Comparison of ENCODE assay signal across 1 cellular context in genomic region chr17:39401412-39402278, GRCh38.
A peak's percentile ranks its signal among the peaks of the same experiment; 100 is the strongest.
TF ChIP-seq lines count a peak whose summit lies in the region.

FBXL20 (minus strand) TSS chr17:39401626; CDS start chr17:39401402, 224 bp downstream.

TF ChIP-seq in HepG2, 621 proteins besides CTCF, POLR2A, EP300 and RAD21 (continued from another document and continues in another):
- TF ChIP-seq ZNF710 (CRISPR knock-in tag; IDR thresholded peaks at IDR 0.05; ENCODE audit: borderline replicate concordance) (no peak; the same call in 1 of the 2 replicates), ZNF18 (CRISPR knock-in tag; IDR thresholded peaks at IDR 0.05; ENCODE audit: insufficient replicate concordance) (no peak), EZH2 (conservative IDR thresholded peaks at IDR 0.05; ENCODE audit: low read depth, low read length) (no peak), RELA (CRISPR knock-in tag; IDR thresholded peaks at IDR 0.05) (peak; percentile 46; the same call in 1 of the 2 replicates), PPARG (CRISPR knock-in tag; conservative IDR thresholded peaks at IDR 0.05) (peak; percentile 55), GATAD1 (CRISPR knock-in tag; IDR thresholded peaks at IDR 0.05) (peak; percentile 91), NFIC (IDR thresholded peaks at IDR 0.05; ENCODE audit: low read length) (no peak), CHCHD3 (CRISPR knock-in tag; IDR thresholded peaks at IDR 0.05) (peak; percentile 93), ZBTB37 (CRISPR knock-in tag; IDR thresholded peaks at IDR 0.05) (no peak), GFI1 (CRISPR knock-in tag; IDR thresholded peaks at IDR 0.05; ENCODE audit: borderline replicate concordance) (no peak), SP4 (CRISPR knock-in tag; IDR thresholded peaks at IDR 0.05) (peak; percentile 43; the same call in 1 of the 2 replicates), ATAD3A (CRISPR knock-in tag; IDR thresholded peaks at IDR 0.05) (0 out of 2 replicates have a peak, but pooled peaks have one; percentile 36), IKZF1 (IDR thresholded peaks at IDR 0.05) (no peak), NR2C2 (CRISPR knock-in tag; IDR thresholded peaks at IDR 0.05; ENCODE audit: borderline replicate concordance) (peak; percentile 71), JUND (CRISPR knock-in tag; IDR thresholded peaks at IDR 0.05) (0 out of 2 replicates have a peak, but pooled peaks have one; percentile 16), TOPORS (CRISPR knock-in tag; IDR thresholded peaks at IDR 0.05) (no peak), EED (CRISPR knock-in tag; IDR thresholded peaks at IDR 0.05) (peak; percentile 82), SIN3B (IDR thresholded peaks at IDR 0.05; ENCODE audit: low read length) (peak; percentile 74; the same call in 1 of the 2 replicates), CENPT (CRISPR knock-in tag; IDR thresholded peaks at IDR 0.05; ENCODE audit: low read depth) (0 out of 2 replicates have a peak, but pooled peaks have one; percentile 30), U2AF1 (optimal IDR thresholded peaks at IDR 0.05; ENCODE audit: low read depth, low read length) (no peak), TBL1XR1 (IDR thresholded peaks at IDR 0.05; ENCODE audit: borderline replicate concordance, low read length, partially characterized antibody) (peak; percentile 61), MAX (IDR thresholded peaks at IDR 0.05) (peak; percentile 78), GMEB2 (CRISPR knock-in tag; IDR thresholded peaks at IDR 0.05; ENCODE audit: low read depth) (no peak), PRDM15 (CRISPR knock-in tag; IDR thresholded peaks at IDR 0.05) (peak; percentile 34; the same call in 1 of the 2 replicates), SMAD9 (CRISPR knock-in tag; IDR thresholded peaks at IDR 0.05) (no peak), ZFY (CRISPR knock-in tag; IDR thresholded peaks at IDR 0.05) (peak; percentile 91), ZNF678 (CRISPR knock-in tag; IDR thresholded peaks at IDR 0.05) (0 out of 2 replicates have a peak, but pooled peaks have one; percentile 26), ZNF142 (CRISPR knock-in tag; IDR thresholded peaks at IDR 0.05) (peak; percentile 71; the same call in 1 of the 2 replicates), KDM5A (IDR thresholded peaks at IDR 0.05; ENCODE audit: borderline replicate concordance, low read length) (peak; percentile 93), ZFYVE20 (CRISPR knock-in tag; IDR thresholded peaks at IDR 0.05; ENCODE audit: borderline replicate concordance, low read depth) (peak; percentile 14; the same call in 1 of the 2 replicates), REST (IDR thresholded peaks at IDR 0.05; ENCODE audit: borderline replicate concordance in 1 of 2, low read depth in 1 of 2, low read length in 2 of 2) (no peak), MAZ (IDR thresholded peaks at IDR 0.05; ENCODE audit: borderline replicate concordance, low read depth, low read length) (peak; percentile 80; the same call in 1 of the 2 replicates), MAZ (CRISPR knock-in tag; IDR thresholded peaks at IDR 0.05; ENCODE audit: low read depth) (peak; percentile 85), ZNF577 (CRISPR knock-in tag; IDR thresholded peaks at IDR 0.05; ENCODE audit: borderline replicate concordance, low read depth) (0 out of 2 replicates have a peak, but pooled peaks have one; percentile 75), BCL6 (CRISPR knock-in tag; IDR thresholded peaks at IDR 0.05) (peak; percentile 20; the same call in 1 of the 2 replicates), ZNF329 (CRISPR knock-in tag; IDR thresholded peaks at IDR 0.05; ENCODE audit: low read depth) (no peak), KLF11 (CRISPR knock-in tag; IDR thresholded peaks at IDR 0.05) (no peak), GABPB1 (CRISPR knock-in tag; IDR thresholded peaks at IDR 0.05) (peak; percentile 77; the same call in 1 of the 2 replicates), ZNF350 (CRISPR knock-in tag; IDR thresholded peaks at IDR 0.05; ENCODE audit: borderline replicate concordance, low read depth) (0 out of 2 replicates have a peak, but pooled peaks have one; percentile 3), NR1H2 (CRISPR knock-in tag; IDR thresholded peaks at IDR 0.05; ENCODE audit: borderline replicate concordance, low read depth) (peak; percentile 77; the same call in 1 of the 2 replicates), TMF1 (CRISPR knock-in tag; IDR thresholded peaks at IDR 0.05; ENCODE audit: low read depth) (peak; percentile 86; the same call in 1 of the 2 replicates), GZF1 (CRISPR knock-in tag; IDR thresholded peaks at IDR 0.05) (no peak; the same call in 1 of the 2 replicates)
